In the genomic region with DNA sequence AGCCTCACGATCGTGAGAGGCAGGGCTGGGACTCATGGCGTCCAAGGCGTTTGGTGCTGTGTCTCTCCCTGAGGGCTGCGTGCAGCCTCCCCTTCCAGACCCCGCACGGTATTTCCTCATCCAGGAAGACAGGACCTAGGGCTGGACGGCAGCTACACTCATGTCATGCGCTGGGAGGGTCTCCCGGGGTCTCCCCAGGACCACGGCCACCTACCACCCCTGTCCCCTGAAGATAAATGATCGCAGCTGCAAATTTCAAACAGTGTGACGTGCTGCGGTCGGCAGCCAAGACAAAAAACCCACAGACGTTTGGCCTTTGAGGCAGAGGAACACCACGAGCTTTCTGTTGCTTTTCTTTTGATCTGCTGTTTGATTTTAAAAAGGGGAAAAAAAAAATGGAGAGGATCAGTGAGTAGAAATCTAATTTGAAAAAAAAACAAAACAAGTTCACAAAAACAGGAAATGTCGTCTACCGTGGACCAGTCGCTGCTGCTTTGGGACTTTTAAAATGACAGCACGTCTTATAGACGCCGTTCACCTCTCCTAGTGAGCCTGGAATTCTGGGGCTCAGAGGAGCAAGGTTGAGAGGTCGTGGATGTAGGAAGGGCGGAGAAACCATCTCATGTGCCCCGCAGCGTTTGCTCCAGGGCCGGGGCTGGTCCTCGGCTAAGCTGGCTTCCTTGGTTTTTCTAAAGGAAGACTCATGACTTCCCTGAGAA, we compare ENCODE assay signal across 8 cellular contexts.
DNase-seq lines count a peak whose midpoint lies in the region; ATAC-seq and TF ChIP-seq lines count a peak whose summit lies in the region.

No MANE protein-coding gene starts in this region.

- H3K4me3 Mint-ChIP-seq in nephron = peak overlapping the region; percentile 22 to 46 (median 42)

- H3K27ac ChIP-seq in coronary artery (peak overlapping the region in 1 of 2 donors; percentile 45), thoracic aorta (peak overlapping the region; percentile 2 to 23)

- H3K4me1 Mint-ChIP-seq in nephron = peaks cover 75% of the 10 kb centered on the region

- H3K9me3 ChIP-seq in thoracic aorta = no peaks in the 10 kb centered on the region

- H3K4me3 ChIP-seq in coronary artery (peak overlapping the region; percentile 53), thoracic aorta (peak overlapping the region; percentile 64)

- peak; percentile 37 for ATAC-seq in GM21423 (IDR thresholded peaks at IDR 0.05; ENCODE audit: unreplicated experiment)
- no peak for ATAC-seq in thoracic aorta (ENCODE audit: insufficient number of reproducible peaks, low FRiP score, low read depth)
- no peak for ATAC-seq in GM21717 (IDR thresholded peaks at IDR 0.05; ENCODE audit: unreplicated experiment)
- ATAC-seq in HG03469 (IDR thresholded peaks at IDR 0.05; ENCODE audit: unreplicated experiment) = no peak
- ATAC-seq in HG03139 (IDR thresholded peaks at IDR 0.05; ENCODE audit: unreplicated experiment) = no peak

- H3K9me3 Mint-ChIP-seq in nephron = no peaks in the 10 kb centered on the region

- H3K36me3 ChIP-seq in thoracic aorta = no peaks in the 10 kb centered on the region

- H3K27me3 ChIP-seq in thoracic aorta (replicated peaks; ENCODE audit: insufficient read depth) = no peaks in the 10 kb centered on the region

- no peaks in the 10 kb centered on the region for H3K36me3 Mint-ChIP-seq in nephron (ENCODE audit: low read depth)

- TF ChIP-seq CTCF in coronary artery (IDR thresholded peaks at IDR 0.05) = no peak
- TF ChIP-seq CTCF in nephron (IDR thresholded peaks at IDR 0.05; ENCODE audit: unreplicated experiment in 3 of 3) = no peak
- no peak for TF ChIP-seq CTCF in thoracic aorta (IDR thresholded peaks at IDR 0.05)

- H3K27ac Mint-ChIP-seq in nephron = peak overlapping the region; percentile 58 to 78 (median 75)

- peak; percentile 27 for DNase-seq in activated CD4-positive, CD25-positive, alpha-beta regulatory T cell treated with anti-CD3 and anti-CD28 coated beads, Interleukin-2, amount 50 U/mL, for 16 hours (ENCODE audit: low read depth, low spot score)
- DNase-seq in coronary artery (ENCODE audit: low spot score) = no peak
- no peak for DNase-seq in thoracic aorta (ENCODE audit: low spot score)

- peaks cover 0 to 33% of the 10 kb centered on the region in 2 donors for H3K4me1 ChIP-seq in thoracic aorta (ENCODE audit: control insufficient read depth in 1 of 2, low read depth in 2 of 2)

- peaks cover 32% of the 10 kb centered on the region for H3K27me3 Mint-ChIP-seq in nephron (ENCODE audit: low read depth)
